1 cellular context compared by ENCODE assay signal in the genomic region with DNA sequence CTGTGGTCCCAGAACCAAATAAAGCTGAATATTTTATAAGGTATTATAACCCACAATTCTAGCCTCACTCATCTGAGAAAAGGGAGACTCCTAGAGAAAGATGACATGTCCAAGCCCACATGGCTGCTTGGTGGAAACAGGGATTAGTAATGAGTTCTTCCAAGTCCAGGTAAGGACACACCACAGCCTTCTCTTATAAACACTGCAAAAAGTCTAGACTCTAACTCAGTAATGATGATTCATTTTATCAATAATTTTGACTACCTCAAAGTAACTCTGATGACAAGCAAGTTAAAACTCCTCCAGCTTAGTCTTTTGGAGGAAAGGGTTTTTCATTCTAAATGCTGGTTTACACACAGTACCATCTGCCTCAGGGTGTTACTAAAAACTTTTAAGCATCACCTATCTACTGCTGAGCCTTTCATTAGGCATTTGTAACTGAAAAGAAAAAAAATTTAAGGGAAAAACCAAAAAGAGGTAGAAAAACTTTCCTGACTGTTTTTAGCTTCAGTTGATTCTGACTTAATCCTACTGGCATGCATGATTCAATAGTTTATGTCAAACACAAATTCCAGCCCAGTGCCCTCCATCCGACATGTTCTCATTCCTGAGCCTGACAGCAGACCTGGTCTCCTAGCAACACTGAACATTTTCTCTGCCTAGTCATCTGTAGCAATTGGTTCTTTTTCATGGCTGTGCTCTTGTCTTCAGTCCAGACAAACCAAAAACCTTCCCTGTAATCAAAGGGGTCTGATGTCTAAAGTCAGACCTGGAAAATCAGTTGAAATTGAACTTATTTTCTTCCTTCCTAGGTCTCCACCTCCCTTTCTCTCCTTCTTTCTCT.
TF ChIP-seq lines count a peak whose summit lies in the region.

No MANE protein-coding gene starts in this region.

TF ChIP-seq in HepG2, 621 proteins besides CTCF, POLR2A, EP300 and RAD21 (continued from another document):
- TF ChIP-seq ZGPAT (CRISPR knock-in tag; IDR thresholded peaks at IDR 0.05), result no peak
- TF ChIP-seq, protein P1, sequence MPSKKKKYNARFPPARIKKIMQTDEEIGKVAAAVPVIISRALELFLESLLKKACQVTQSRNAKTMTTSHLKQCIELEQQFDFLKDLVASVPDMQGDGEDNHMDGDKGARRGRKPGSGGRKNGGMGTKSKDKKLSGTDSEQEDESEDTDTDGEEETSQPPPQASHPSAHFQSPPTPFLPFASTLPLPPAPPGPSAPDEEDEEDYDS (CRISPR knock-in tag; IDR thresholded peaks at IDR 0.05), result no peak
